ENCODE assay signal across 12 cellular contexts in the genomic region with DNA sequence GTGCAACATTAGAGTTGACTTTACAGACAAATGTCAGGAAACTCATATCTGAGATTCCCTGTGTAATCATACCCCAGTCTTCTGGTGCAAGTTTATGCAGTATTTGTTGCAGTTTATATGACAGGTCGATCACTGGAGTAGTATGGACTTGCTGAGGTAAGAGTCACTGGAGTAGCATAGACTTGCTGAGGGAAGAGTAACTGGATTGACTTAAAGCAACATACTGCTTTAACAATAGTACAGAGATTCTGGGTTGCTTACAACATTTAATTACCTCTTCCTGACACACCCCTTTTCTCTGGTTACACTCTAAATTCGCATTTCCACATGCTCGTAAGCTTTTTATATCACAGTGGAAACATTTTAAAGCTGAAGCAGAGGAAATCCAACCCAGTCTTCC. TPM values are rescaled to one million over a fixed set of nuclear protein-coding genes. Genes with fewer than 3 reads are reported as not detected.
DNase-seq lines count a peak whose midpoint lies in the region; ATAC-seq, FAIRE-seq and TF ChIP-seq lines count a peak whose summit lies in the region.
"Had no signal": no experiment of that assay in that cellular context is flagged by ENCODE, and none has a peak within 500 bp of the region (broad histone marks: within the 10 kb centered on the region; RNA-seq: fewer than 3 reads in every experiment).

No MANE protein-coding gene starts in this region.

- peak overlapping the region; percentile 82 for H3K27ac ChIP-seq in A673 (ENCODE audit: low read depth, low read length, poor library complexity, severe bottlenecking)
- H3K27ac ChIP-seq in GM23338 (ENCODE audit: low read depth), result no peak overlapping the region
- H3K27ac ChIP-seq in kidney (ENCODE audit: low read depth in 2 of 2, low read length in 2 of 2), result no peak overlapping the region

- FAIRE-seq in kidney (lab: Jason Lieb, UNC), result no peak

- H4K20me1 ChIP-seq in GM23338 (replicated peaks; ENCODE audit: insufficient read depth), result peaks cover 9% of the 10 kb centered on the region; the same call in 1 of the 2 replicates

- H3K4me1 Mint-ChIP-seq in GM23338, result peaks cover 32% of the 10 kb centered on the region

- CTCF ChIA-PET in A673 (lab: Charles Lee), result no interaction called here

- no peak overlapping the region for H3K27ac Mint-ChIP-seq in GM23338
- H3K27ac Mint-ChIP-seq: nephron progenitor cell had no signal

- no peaks in the 10 kb centered on the region for H3K27me3 Mint-ChIP-seq in GM23338 (ENCODE audit: insufficient read depth, low read depth, poor library complexity)

- H3K36me3 ChIP-seq in A673 (ENCODE audit: insufficient read depth, low read length, poor library complexity, severe bottlenecking) (no peaks in the 10 kb centered on the region), GM23338 (ENCODE audit: insufficient read depth) (no peaks in the 10 kb centered on the region), kidney (ENCODE audit: control insufficient read depth in 1 of 2, insufficient read depth in 2 of 2, low read length in 2 of 2) (no peaks in the 10 kb centered on the region)

- H3K4me2 ChIP-seq in GM23338, result peak overlapping the region; percentile 35; the same call in 1 of the 2 replicates

- peaks cover 48% of the 10 kb centered on the region for H3K4me1 ChIP-seq in A673 (ENCODE audit: insufficient read depth, low read length, poor library complexity, severe bottlenecking)
- peaks cover 18% of the 10 kb centered on the region for H3K4me1 ChIP-seq in GM23338 (ENCODE audit: insufficient read depth)
- no peaks in the 10 kb centered on the region for H3K4me1 ChIP-seq in kidney (ENCODE audit: control insufficient read depth in 1 of 2, insufficient read depth in 1 of 2, low read depth in 1 of 2, low read length in 2 of 2)

- H3K9me3 ChIP-seq in A673 (ENCODE audit: low read depth, low read length, poor library complexity, severe bottlenecking) (no peaks in the 10 kb centered on the region), kidney (ENCODE audit: control insufficient read depth in 1 of 2, low read length in 2 of 2) (no peaks in the 10 kb centered on the region)

- no peak overlapping the region for H3K4me3 ChIP-seq in A673 (ENCODE audit: low read depth, low read length, poor library complexity, severe bottlenecking)
- no peak overlapping the region for H3K4me3 ChIP-seq in GM23338
- H3K4me3 ChIP-seq in kidney (ENCODE audit: low read length in 2 of 2), result no peak overlapping the region

- POLR2A ChIA-PET in A673 (lab: Charles Lee; ENCODE audit: low non-redundant PET), result no interaction called here

- intact Hi-C loops in A673 (cut with micrococcal nuclease; ENCODE audit: unreplicated experiment) (no loop called here), kidney (cut with DNase I) (no loop called here)

- peaks cover 27% of the 10 kb centered on the region for H3K36me3 Mint-ChIP-seq in GM23338 (ENCODE audit: low read depth)

- H3K4me3 Mint-ChIP-seq in GM23338, result no peak overlapping the region
- H3K4me3 Mint-ChIP-seq: nephron progenitor cell had no signal

- no peaks in the 10 kb centered on the region for H3K9me2 ChIP-seq in GM23338 (ENCODE audit: insufficient read depth)

- H3K79me2 ChIP-seq in GM23338 (replicated peaks; ENCODE audit: insufficient read depth), result peaks cover 92% of the 10 kb centered on the region

- no peak overlapping the region for H2AFZ ChIP-seq in GM23338

- no TSS peak for BruUV-seq in A673 (replicated peaks; lab: Mats Ljungman, UMichigan)

- H3K27me3 ChIP-seq in A673 (replicated peaks; ENCODE audit: insufficient read depth, low read depth, low read length, poor library complexity) (no peaks in the 10 kb centered on the region), GM23338 (ENCODE audit: insufficient read depth) (no peaks in the 10 kb centered on the region)

- TF ChIP-seq CTCF in A673 (conservative IDR thresholded peaks at IDR 0.05; ENCODE audit: low read depth, low read length) (no peak), GM23338 (conservative IDR thresholded peaks at IDR 0.05; ENCODE audit: low read depth in 2 of 2) (no peak), kidney (IDR thresholded peaks at IDR 0.05; ENCODE audit: borderline replicate concordance, extremely low read depth, insufficient read depth) (no peak)

- DNase-seq in A673 (ENCODE audit: low spot score), result peak; percentile 85
- peak; percentile 17 for DNase-seq in GM23338 (ENCODE audit: low spot score)
- DNase-seq in SKM-1 (lab: John Stamatoyannopoulos, UW; ENCODE audit: unreplicated experiment), result peak; percentile 30
- peak; percentile 74 for DNase-seq in fibroblast of gingiva (ENCODE audit: low read depth)
- no peak for DNase-seq in NCI-H446 treated with DMSO at 0.1 percent for 48 hours (lab: John Stamatoyannopoulos, UW)
- no peak for DNase-seq in kidney
- no peak for DNase-seq in 8988T
- DNase-seq: activated effector memory CD4-positive, alpha-beta T cell treated with anti-CD3 and anti-CD28 coated beads, Interleukin-2, amount 50 U/mL, for 16 hours; COR-L47; NCI-H524 treated with DMSO at 0.1 percent for 48 hours; nephron progenitor cell had no signal

- ATAC-seq in GM23338 (no peak; the same call in 2 of the 3 replicates), GM18867 (IDR thresholded peaks at IDR 0.05; ENCODE audit: unreplicated experiment) (no peak)

- no peaks in the 10 kb centered on the region for H3F3A ChIP-seq in GM23338 (replicated peaks; ENCODE audit: low read depth)

- no peak overlapping the region for H3K9ac ChIP-seq in kidney (ENCODE audit: low read length in 2 of 2)

- H3K9me3 Mint-ChIP-seq in GM23338, result peaks cover 10% of the 10 kb centered on the region

TF ChIP-seq in GM23338, 12 proteins besides CTCF, POLR2A, EP300 and RAD21 (continues in another document):
- no peak for TF ChIP-seq POLR2AphosphoS5 (IDR thresholded peaks at IDR 0.05; ENCODE audit: low read depth)
- TF ChIP-seq EZH2phosphoT487 (IDR thresholded peaks at IDR 0.05; ENCODE audit: unreplicated experiment), result no peak
- TF ChIP-seq, protein P1, sequence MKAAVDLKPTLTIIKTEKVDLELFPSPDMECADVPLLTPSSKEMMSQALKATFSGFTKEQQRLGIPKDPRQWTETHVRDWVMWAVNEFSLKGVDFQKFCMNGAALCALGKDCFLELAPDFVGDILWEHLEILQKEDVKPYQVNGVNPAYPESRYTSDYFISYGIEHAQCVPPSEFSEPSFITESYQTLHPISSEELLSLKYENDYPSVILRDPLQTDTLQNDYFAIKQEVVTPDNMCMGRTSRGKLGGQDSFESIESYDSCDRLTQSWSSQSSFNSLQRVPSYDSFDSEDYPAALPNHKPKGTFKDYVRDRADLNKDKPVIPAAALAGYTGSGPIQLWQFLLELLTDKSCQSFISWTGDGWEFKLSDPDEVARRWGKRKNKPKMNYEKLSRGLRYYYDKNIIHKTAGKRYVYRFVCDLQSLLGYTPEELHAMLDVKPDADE (IDR thresholded peaks at IDR 0.05), result no peak
- no peak for TF ChIP-seq JUNB (IDR thresholded peaks at IDR 0.05; ENCODE audit: unreplicated experiment)
- TF ChIP-seq NANOG (IDR thresholded peaks at IDR 0.05; ENCODE audit: borderline replicate concordance), result no peak

RNA-seq across cellular contexts. Expression of gene AAGAB, which starts 11.8 kb away (rescaled TPM):
- total RNA-seq in A673 (2021) (54.8 and 55.1 TPM in 2 replicates), kidney (44.0 TPM)
- 42.8 and 53.3 TPM in 2 replicates for total RNA-seq in GM23338 (2014; rRNA removed; shearing (Covaris generic))
- polyA plus RNA-seq in GM23338 (2016; fragmentation: Nextera tagmentation; extraction: Ambion mirVana) (19.1 and 20.8 TPM in 2 replicates), kidney (ENCODE audit: insufficient read depth, low read depth, low replicate concordance) (40.7 TPM)

RNA-seq across cellular contexts. Expression of gene IQCH, which starts 11.9 kb away (rescaled TPM):
- 1.7 and 2.5 TPM in 2 replicates for total RNA-seq in A673 (2021)
- total RNA-seq in GM23338 (2014; rRNA removed; shearing (Covaris generic)), result 1.0 and 4.6 TPM in 2 replicates
- polyA plus RNA-seq in GM23338 (2016; fragmentation: Nextera tagmentation; extraction: Ambion mirVana), result 1.4 and 1.7 TPM in 2 replicates
- total RNA-seq in kidney, result 7.7 TPM
- polyA plus RNA-seq in kidney (ENCODE audit: insufficient read depth, low read depth, low replicate concordance), result 3.2 TPM

Comparison
In these comparisons a context has a peak if more than half of its experiments do, and no peak if none do; other contexts are left out.
1. DNase-seq: peak in A673 (single experiment), GM23338 (single experiment), SKM-1 (single experiment) and fibroblast of gingiva (single experiment); none in NCI-H446 treated with DMSO at 0.1 percent for 48 hours (single experiment), kidney (single experiment) and 8988T (single experiment).